1 cellular context compared by ENCODE assay signal in genomic region chr4:7773401-7774187, GRCh38.
TF ChIP-seq lines count a peak whose summit lies in the region.

No MANE protein-coding gene starts in this region.

TF ChIP-seq in H1, 55 proteins besides CTCF, POLR2A, EP300 and RAD21:
- TF ChIP-seq MAFK (IDR thresholded peaks at IDR 0.05; ENCODE audit: low read depth, low read length) (no peak), TAF7 (optimal IDR thresholded peaks at IDR 0.05; ENCODE audit: borderline replicate concordance, low read depth, low read length) (no peak), SP2 (IDR thresholded peaks at IDR 0.05; ENCODE audit: low read length) (no peak), JUN (IDR thresholded peaks at IDR 0.05; ENCODE audit: low read depth, low read length) (no peak), BRCA1 (IDR thresholded peaks at IDR 0.05; ENCODE audit: low read depth, low read length) (no peak), JUND (IDR thresholded peaks at IDR 0.05; ENCODE audit: low read length) (no peak), ATF2 (IDR thresholded peaks at IDR 0.05; ENCODE audit: low read length) (no peak), KDM5A (IDR thresholded peaks at IDR 0.05; ENCODE audit: low read length) (no peak), MAX (IDR thresholded peaks at IDR 0.05) (no peak), E2F6 (IDR thresholded peaks at IDR 0.05) (no peak), CREB1 (IDR thresholded peaks at IDR 0.05) (no peak), RBBP5 (IDR thresholded peaks at IDR 0.05; ENCODE audit: borderline replicate concordance, low read depth, low read length) (no peak), RFX5 (IDR thresholded peaks at IDR 0.05; ENCODE audit: borderline replicate concordance, low read depth, low read length) (no peak), TCF12 (IDR thresholded peaks at IDR 0.05; ENCODE audit: low read depth, low read length) (no peak), ASH2L (IDR thresholded peaks at IDR 0.05; ENCODE audit: low read length) (no peak), EGR1 (IDR thresholded peaks at IDR 0.05; ENCODE audit: borderline replicate concordance, low read depth, low read length) (no peak), GABPA (IDR thresholded peaks at IDR 0.05; ENCODE audit: borderline replicate concordance, insufficient read depth, low read length) (no peak), SRF (IDR thresholded peaks at IDR 0.05; ENCODE audit: low read depth, low read length) (no peak), ATF3 (IDR thresholded peaks at IDR 0.05; ENCODE audit: insufficient read depth, low read depth, low read length) (no peak)
